Comparison of ENCODE assay signal across 33 cellular contexts in the genomic region with DNA sequence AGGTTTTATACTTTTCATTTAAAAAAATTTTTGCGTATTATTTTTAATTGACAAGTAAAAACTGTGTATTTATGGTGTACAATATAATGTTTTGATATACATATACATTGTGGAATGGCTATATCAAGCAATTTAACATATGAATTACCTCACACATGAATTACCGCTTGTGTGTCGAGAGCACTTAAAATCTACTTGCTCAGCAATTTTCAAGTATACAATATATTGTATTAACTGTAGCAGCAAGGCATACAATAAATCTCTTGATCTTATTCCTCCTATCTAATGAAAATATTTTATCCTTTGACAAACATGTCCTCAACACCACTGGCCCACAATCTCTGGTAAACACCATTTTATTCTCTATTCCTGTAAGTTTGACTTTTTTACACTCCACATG.
"Had no signal": no experiment of that assay in that cellular context is flagged by ENCODE, and none has a peak within 500 bp of the region (broad histone marks: within the 10 kb centered on the region; RNA-seq: fewer than 3 reads in every experiment).

No MANE protein-coding gene starts in this region.

- FAIRE-seq: astrocyte, TTC549 had no signal

- DNase-seq: activated B cell treated with CpG ODN at 0.5 μM for 24 hours; activated CD4-positive, alpha-beta memory T cell treated with anti-CD3 and anti-CD28 coated beads for 36 hours; activated CD4-positive, alpha-beta T cell treated with anti-CD3 and anti-CD28 coated beads for 4 hours; activated CD4-positive, alpha-beta T cell treated with anti-CD3 and anti-CD28 coated beads, Interleukin-2, amount 10 ng/mL, durations not matched to agents 24 days and 14 days; activated CD4-positive, alpha-beta T cell treated with anti-CD3 and anti-CD28 coated beads, Interleukin-2, amount 50 U/mL, for 1 hour; activated CD4-positive, alpha-beta T cell treated with anti-CD3 and anti-CD28 coated beads, Interleukin-2, amount 50 U/mL, for 4 hours; activated CD4-positive, CD25-positive, alpha-beta regulatory T cell treated with anti-CD3 and anti-CD28 coated beads, Interleukin-2, amount 50 U/mL, for 72 hours; activated CD8-positive, alpha-beta memory T cell treated with anti-CD3 and anti-CD28 coated beads, Interleukin-2, amount 50 U/mL, for 4 hours; activated CD8-positive, alpha-beta T cell treated with anti-CD3 and anti-CD28 coated beads for 36 hours; activated effector memory CD4-positive, alpha-beta T cell treated with anti-CD3 and anti-CD28 coated beads, Interleukin-2, amount 50 U/mL, for 16 hours; activated gamma-delta T cell treated with Interleukin-2 at 50 U/mL for 16 hours; activated naive CD4-positive, alpha-beta T cell; activated naive CD4-positive, alpha-beta T cell treated with anti-CD3 and anti-CD28 coated beads for 36 hours; activated naive CD4-positive, alpha-beta T cell treated with anti-CD3 and anti-CD28 coated beads, Interleukin-2, amount 50 U/mL, for 16 hours; activated naive CD8-positive, alpha-beta T cell treated with anti-CD3 and anti-CD28 coated beads for 36 hours; activated T-cell treated with anti-CD3 and anti-CD28 coated beads for 4 hours; activated T-cell treated with anti-CD3 and anti-CD28 coated beads, Interleukin-2, amount 50 U/mL, for 1 hour; activated T-cell treated with anti-CD3 and anti-CD28 coated beads, Interleukin-2, amount 50 U/mL, for 4 hours; activated T-cell treated with anti-CD3 and anti-CD28 coated beads, Interleukin-2, amount 50 U/mL, for 72 hours; adrenal gland; amniotic stem cell; aorta; body of pancreas; brain microvascular endothelial cell; central memory CD4-positive, alpha-beta T cell; T-helper 2 cell; T-helper 9 cell had no signal

- H3K4me1 ChIP-seq: adrenal gland, body of pancreas, breast epithelium had no signal

- H3K4me3 ChIP-seq: adrenal gland, body of pancreas, breast epithelium had no signal

- H3K27me3 ChIP-seq: adrenal gland, body of pancreas, brain microvascular endothelial cell, breast epithelium had no signal

- H3K36me3 ChIP-seq: adrenal gland, brain microvascular endothelial cell, breast epithelium had no signal

- H3K27ac ChIP-seq: adrenal gland, body of pancreas, brain microvascular endothelial cell, breast epithelium, VCaP had no signal

- H3K9me3 ChIP-seq: adrenal gland, body of pancreas, breast epithelium had no signal

- ATAC-seq: activated CD8-positive, alpha-beta T cell treated with anti-CD3 and anti-CD28 coated beads for 36 hours; activated naive CD4-positive, alpha-beta T cell treated with anti-CD3 and anti-CD28 coated beads, Interleukin-2, amount 50 U/mL, for 72 hours; activated T-cell treated with anti-CD3 and anti-CD28 coated beads, Interleukin-2, amount 50 U/mL, for 4 hours; activated T-cell treated with anti-CD3 and anti-CD28 coated beads, Interleukin-2, amount 50 U/mL, for 72 hours; activated T-helper 17 cell treated with anti-CD3 and anti-CD28 coated beads, Interleukin-2, amount 50 U/mL, for 72 hours; body of pancreas had no signal
